Comparison of ENCODE assay signal across 24 cellular contexts in genomic region chr7:99793443-99793842, GRCh38. TPM values are rescaled to one million over a fixed set of nuclear protein-coding genes. Genes with fewer than 3 reads are reported as not detected.
A peak's percentile ranks its signal among the peaks of the same experiment; 100 is the strongest.
DNase-seq lines count a peak whose midpoint lies in the region; ATAC-seq, FAIRE-seq and TF ChIP-seq lines count a peak whose summit lies in the region.
"Had no signal": no experiment of that assay in that cellular context is flagged by ENCODE, and none has a peak within 500 bp of the region (broad histone marks: within the 10 kb centered on the region; RNA-seq: fewer than 3 reads in every experiment).

No MANE protein-coding gene starts in this region.

- no peaks in the 10 kb centered on the region for H3K79me2 ChIP-seq in HepG2 (ENCODE audit: insufficient read depth, low read length)

- no peak overlapping the region for H4K8ac ChIP-seq in IMR-90 (ENCODE audit: low read depth in 2 of 2, low read length in 2 of 2)

- no peak overlapping the region for H3K4me3 Mint-ChIP-seq in WTC11
- H3K4me3 Mint-ChIP-seq: CD14-positive monocyte; CD4-positive, alpha-beta T cell; CD8-positive, alpha-beta memory T cell had no signal

- H3K4ac ChIP-seq in IMR-90 (ENCODE audit: low read depth, low read length): no peak overlapping the region

- H3K4me3 ChIP-seq in A549 (no peak overlapping the region), IMR-90 (ENCODE audit: insufficient read depth, low read depth, low read length) (no peak overlapping the region), HepG2 (replicated peaks in 1 of 3; ENCODE audit: insufficient read depth in 1 of 3, low read depth in 2 of 3, low read length in 3 of 3) (no peak overlapping the region)
- H3K4me3 ChIP-seq: BLaER1 treated with 17β-estradiol and CSF1 and Interleukin-3, amounts not matched to agents 10 nM and 100 nM; GM23248 had no signal

- H3K27me3 ChIP-seq in IMR-90 (ENCODE audit: control insufficient read depth, insufficient read depth, low read length) (no peaks in the 10 kb centered on the region; the same call in 1 of the 2 replicates), HepG2 (ENCODE audit: control insufficient read depth in 1 of 2, insufficient read depth in 2 of 2, low read length in 2 of 2) (no peaks in the 10 kb centered on the region)
- H3K27me3 ChIP-seq: BLaER1 treated with 17β-estradiol and CSF1 and Interleukin-3, amounts not matched to agents 10 nM and 100 nM had no signal

- peaks cover 5% of the 10 kb centered on the region; the same call in 1 of the 2 replicates for H3K9me3 Mint-ChIP-seq in WTC11
- H3K9me3 Mint-ChIP-seq: CD4-positive, alpha-beta T cell had no signal

- H3K4me1 Mint-ChIP-seq in WTC11: no peaks in the 10 kb centered on the region
- H3K4me1 Mint-ChIP-seq: CD14-positive monocyte had no signal

- H3K36me3 Mint-ChIP-seq in WTC11: no peaks in the 10 kb centered on the region
- H3K36me3 Mint-ChIP-seq: CD14-positive monocyte; CD8-positive, alpha-beta memory T cell had no signal

- dilution Hi-C loops in IMR-90 (cut with HindIII; ENCODE audit: low sequenced_read_pairs, unreplicated experiment): no loop called here

- no peak overlapping the region for H2BK120ac ChIP-seq in IMR-90 (ENCODE audit: low read depth, low read length)

- H3K4me2 ChIP-seq in A549 (no peak overlapping the region), IMR-90 (ENCODE audit: low read depth, low read length) (no peak overlapping the region), HepG2 (ENCODE audit: low read depth, low read length) (no peak overlapping the region)
- H3K4me2 ChIP-seq: BLaER1 treated with 17β-estradiol and CSF1 and Interleukin-3, amounts not matched to agents 10 nM and 100 nM had no signal

- H3K27me3 Mint-ChIP-seq in WTC11 (ENCODE audit: low read depth): peaks cover 1% of the 10 kb centered on the region

- H4K91ac ChIP-seq in IMR-90 (ENCODE audit: insufficient read depth, low read depth, low read length): no peak overlapping the region

- no peak for TF ChIP-seq CTCF in A549 (IDR thresholded peaks at IDR 0.05)
- TF ChIP-seq CTCF in IMR-90 (conservative IDR thresholded peaks at IDR 0.05; ENCODE audit: low read depth, low read length): no peak
- TF ChIP-seq CTCF in WTC11 (IDR thresholded peaks at IDR 0.05): no peak
- TF ChIP-seq CTCF in HepG2 (CRISPR knock-in tag; IDR thresholded peaks at IDR 0.05): no peak

- no peak overlapping the region for H2BK15ac ChIP-seq in IMR-90 (ENCODE audit: low read depth, low read length)

- H3K36me3 ChIP-seq in IMR-90 (ENCODE audit: control insufficient read depth, insufficient read depth, low read length) (no peaks in the 10 kb centered on the region), HepG2 (replicated peaks in 1 of 2; ENCODE audit: control insufficient read depth in 1 of 2, insufficient read depth in 2 of 2, low read length in 2 of 2) (no peaks in the 10 kb centered on the region)
- H3K36me3 ChIP-seq: BE2C; BLaER1 treated with 17β-estradiol and CSF1 and Interleukin-3, amounts not matched to agents 10 nM and 100 nM had no signal

- ATAC-seq in A549 (no peak), IMR-90 (ENCODE audit: low read depth) (no peak), WTC11 (no peak), HepG2 (no peak), SK-N-SH treated with all-trans-retinoic acid at 6 μM for 48 hours (no peak), HG03378 (IDR thresholded peaks at IDR 0.05; ENCODE audit: unreplicated experiment) (no peak)

- intact Hi-C loops in IMR-90 (cut with micrococcal nuclease) (no loop called here), HepG2 (cut with micrococcal nuclease; ENCODE audit: unreplicated experiment) (no loop called here)

- no peak overlapping the region for H2AK9ac ChIP-seq in IMR-90 (replicated peaks; ENCODE audit: low read depth, low read length, poor library complexity)

- 91% methylated on average over 5 of the region's 5 CpGs for WGBS in A549 (ENCODE audit: missing lambda C conversion rate)
- no CpG with 5 or more reads among the region's 5 CpGs for WGBS in IMR-90 (ENCODE audit: extremely low coverage in 2 of 2, insufficient read length in 1 of 2), 2 experiments
- 92% methylated on average over 5 of the region's 5 CpGs for WGBS in HepG2 (ENCODE audit: low lambda C conversion rate)

- CTCF ChIA-PET in A549 (lab: Yijun Ruan, JAX): no interaction called here
- CTCF ChIA-PET in IMR-90 (lab: Yijun Ruan, JAX): no interaction called here
- CTCF ChIA-PET in WTC11 (lab: Charles Lee): no interaction called here
- CTCF ChIA-PET in HepG2 (lab: Yijun Ruan, JAX; ENCODE audit: low intra/inter-chr PET ratio, low total read pairs): no interaction called here

- no peak overlapping the region for H2BK5ac ChIP-seq in IMR-90 (ENCODE audit: low read depth, low read length, poor library complexity, severe bottlenecking)

- no peak for TF ChIP-seq EP300 in A549 (IDR thresholded peaks at IDR 0.05)
- TF ChIP-seq EP300 in HepG2 (IDR thresholded peaks at IDR 0.05; ENCODE audit: low read depth in 2 of 2, low read length in 2 of 2): no peak
- TF ChIP-seq EP300 in HepG2 (CRISPR knock-in tag; IDR thresholded peaks at IDR 0.05; ENCODE audit: borderline replicate concordance): no peak

- no peak for TF ChIP-seq POLR2A in A549 (IDR thresholded peaks at IDR 0.05; ENCODE audit: low read length)
- no peak for TF ChIP-seq POLR2A in IMR-90 (IDR thresholded peaks at IDR 0.05; ENCODE audit: low read depth, low read length)
- no peak for TF ChIP-seq POLR2A in HepG2 (IDR thresholded peaks at IDR 0.05; ENCODE audit: insufficient read depth in 1 of 2, low read depth in 2 of 2, low read length in 2 of 2)

- H3K18ac ChIP-seq in IMR-90 (ENCODE audit: low read depth, low read length): no peak overlapping the region

- in situ Hi-C loops in IMR-90 (cut with MboI; ENCODE audit: low sequenced_read_pairs) (no loop called here), HepG2 (cut with HindIII; ENCODE audit: extremely low pct_ligation_motif_present, low pct_unique_long_range_greater_than_20kb) (no loop called here), ACHN (cut with HindIII; ENCODE audit: low pct_ligation_motif_present, low pct_unique_long_range_greater_than_20kb, low sequenced_read_pairs) (no loop called here)

- BruUV-seq in IMR-90 (replicated peaks; lab: Mats Ljungman, UMichigan) (no TSS peak), HepG2 (replicated peaks; lab: Mats Ljungman, UMichigan) (no TSS peak)

- H3K9me1 ChIP-seq in IMR-90 (ENCODE audit: insufficient read depth, low read length): no peaks in the 10 kb centered on the region

- TF ChIP-seq RAD21 in A549 (conservative IDR thresholded peaks at IDR 0.05 in 1 of 2, IDR thresholded peaks at IDR 0.05 in 1 of 2): no peak
- no peak for TF ChIP-seq RAD21 in IMR-90 (IDR thresholded peaks at IDR 0.05; ENCODE audit: low read length)
- no peak for TF ChIP-seq RAD21 in HepG2 (CRISPR knock-in tag; IDR thresholded peaks at IDR 0.05)

- H4K5ac ChIP-seq in IMR-90 (ENCODE audit: low read depth, low read length): no peak overlapping the region

- FAIRE-seq in A549 (lab: Jason Lieb, UNC): no peak
- no peak for FAIRE-seq in HepG2 (lab: Jason Lieb, UNC)
- FAIRE-seq: D721Med, G401.6, GM12892, H1 had no signal

- POLR2A ChIA-PET in A549 (lab: Yijun Ruan, JAX): no interaction called here
- POLR2A ChIA-PET in IMR-90 (lab: Charles Lee; ENCODE audit: unreplicated experiment): no interaction called here
- POLR2A ChIA-PET in WTC11 (lab: Charles Lee): no interaction called here
- POLR2A ChIA-PET in HepG2 (lab: Yijun Ruan, JAX): no interaction called here

- no peaks in the 10 kb centered on the region for H4K20me1 ChIP-seq in IMR-90 (ENCODE audit: insufficient read depth, low read length)
- no peaks in the 10 kb centered on the region for H4K20me1 ChIP-seq in HepG2 (ENCODE audit: insufficient read depth, low read length)
- H4K20me1 ChIP-seq: BLaER1 treated with 17β-estradiol and CSF1 and Interleukin-3, amounts not matched to agents 10 nM and 100 nM had no signal

- no peaks in the 10 kb centered on the region for H3K79me1 ChIP-seq in IMR-90 (ENCODE audit: low read depth in 1 of 2, low read length in 2 of 2)

- H2AK5ac ChIP-seq in IMR-90 (ENCODE audit: low read depth, low read length): no peak overlapping the region

- no peaks in the 10 kb centered on the region for H3K9me3 ChIP-seq in A549
- H3K9me3 ChIP-seq in IMR-90 (ENCODE audit: control insufficient read depth, insufficient read depth, low read length): no peaks in the 10 kb centered on the region
- H3K9me3 ChIP-seq in HepG2 (ENCODE audit: low read length): no peaks in the 10 kb centered on the region
- H3K9me3 ChIP-seq: BE2C had no signal

- no peak overlapping the region for H3K14ac ChIP-seq in IMR-90 (replicated peaks; ENCODE audit: low read depth, low read length)

- H3K4me1 ChIP-seq in A549: peaks cover 32% of the 10 kb centered on the region
- H3K4me1 ChIP-seq in IMR-90 (ENCODE audit: control insufficient read depth, insufficient read depth, low read length): no peaks in the 10 kb centered on the region
- peaks cover 58% of the 10 kb centered on the region for H3K4me1 ChIP-seq in HepG2 (ENCODE audit: insufficient read depth, low read length)
- H3K4me1 ChIP-seq: BE2C; BLaER1 treated with 17β-estradiol and CSF1 and Interleukin-3, amounts not matched to agents 10 nM and 100 nM had no signal

- no peak overlapping the region for H3K27ac Mint-ChIP-seq in WTC11
- H3K27ac Mint-ChIP-seq: CD14-positive monocyte; CD4-positive, alpha-beta T cell; CD8-positive, alpha-beta memory T cell had no signal

- H3K23ac ChIP-seq in IMR-90 (ENCODE audit: low read depth, low read length): no peak overlapping the region

- no peak overlapping the region for H3K56ac ChIP-seq in IMR-90 (ENCODE audit: extremely low read depth, insufficient read depth, low read length)

- H3K9ac ChIP-seq in IMR-90 (ENCODE audit: low read depth, low read length): no peak overlapping the region
- no peak overlapping the region for H3K9ac ChIP-seq in HepG2 (ENCODE audit: insufficient read depth, low read depth, low read length)
- H3K9ac ChIP-seq: BLaER1 treated with 17β-estradiol and CSF1 and Interleukin-3, amounts not matched to agents 10 nM and 100 nM; GM23248 had no signal

- H2AFZ ChIP-seq in IMR-90 (replicated peaks; ENCODE audit: low read length, poor library complexity): no peak overlapping the region
- H2AFZ ChIP-seq in HepG2 (ENCODE audit: low read length): no peak overlapping the region
- H2AFZ ChIP-seq: GM23248 had no signal

- peak overlapping the region; percentile 72 to 75; a peak in 3 of 6 replicates for H3K27ac ChIP-seq in A549
- H3K27ac ChIP-seq in IMR-90 (ENCODE audit: insufficient read depth, low read length): no peak overlapping the region
- no peak overlapping the region for H3K27ac ChIP-seq in HepG2 (ENCODE audit: extremely low read length, insufficient read depth, low read length)
- H3K27ac ChIP-seq: BLaER1 treated with 17β-estradiol and CSF1 and Interleukin-3, amounts not matched to agents 10 nM and 100 nM; GM23248 had no signal

- no peak for DNase-seq in A549 (ENCODE audit: low read depth in 1 of 2, low spot score in 1 of 2)
- DNase-seq in IMR-90: no peak
- no peak for DNase-seq in WTC11 (ENCODE audit: low spot score)
- DNase-seq in HepG2 (ENCODE audit: low spot score): no peak
- DNase-seq in ACHN: no peak
- no peak for DNase-seq in NCI-H748 (lab: John Stamatoyannopoulos, UW; ENCODE audit: unreplicated experiment)
- DNase-seq: AML-193; BE2C; CD4-positive, alpha-beta T cell; CD8-positive, alpha-beta memory T cell; DMS153; DND-41; GM23248; H7; HCEC 1CT had no signal

- H2BK20ac ChIP-seq in IMR-90 (ENCODE audit: low read depth, low read length): no peak overlapping the region

RNA-seq across cellular contexts. Expression of gene CYP3A4, which starts 9.5 kb away (rescaled TPM):
- polyA plus RNA-seq in A549 (2011; rRNA removed) (not detected in 2 replicates), A549 (2017; fragmentation: RNase III; extraction: RNeasy Plus Mini Kit Qiagen cat#74134 plus additional on column Dnase treatment) (0.03 TPM in 1 of 3 replicates, not detected in the others), IMR-90 (2012; rRNA removed) (not detected in 2 replicates), HepG2 (2011; rRNA removed) (0.07 and 0.24 TPM in 2 replicates)
- not detected in 2 replicates for polyA plus RNA-seq in A549 (2012; cell fraction: cytosol; rRNA removed)
- not detected in 2 replicates for polyA plus RNA-seq in A549 (2012; cell fraction: nucleus; rRNA removed)
- polyA minus RNA-seq in A549 (2011; rRNA and poly(A)+ RNA removed): not detected in 2 replicates
- total RNA-seq in IMR-90 (2012; rRNA removed) (not detected in 2 replicates), WTC11 (2021) (0.32 to 0.50 TPM (median 0.33 TPM) in 3 replicates), HepG2 (2016; rRNA removed; fragmentation: Illumina TruSeq; extraction: Trizol) (0.11 and 0.35 TPM in 2 replicates)
- polyA plus RNA-seq in IMR-90 (2012; cell fraction: cytosol; rRNA removed): not detected in 2 replicates
- polyA plus RNA-seq in IMR-90 (2012; cell fraction: nucleus; rRNA removed; ENCODE audit: low replicate concordance): not detected in 2 replicates
- total RNA-seq in HepG2 (2016; cell fraction: cytosol; rRNA removed; fragmentation: Illumina TruSeq; extraction: Trizol; ENCODE audit: low read depth): 0.09 TPM in 1 of 2 replicates, not detected in the other
- 0.17 and 0.18 TPM in 2 replicates for total RNA-seq in HepG2 (2016; cell fraction: insoluble cytoplasmic fraction; rRNA removed; fragmentation: Illumina TruSeq; extraction: Trizol)
- total RNA-seq in HepG2 (2016; cell fraction: membrane; rRNA removed; fragmentation: Illumina TruSeq; extraction: Trizol): 0.25 and 0.28 TPM in 2 replicates
- total RNA-seq in HepG2 (2016; cell fraction: nucleus; rRNA removed; fragmentation: Illumina TruSeq; extraction: Trizol): 0.53 TPM in 1 of 2 replicates, not detected in the other
- polyA plus RNA-seq in HepG2 (2011; cell fraction: cytosol; rRNA removed): 0.07 and 0.10 TPM in 2 replicates
- polyA plus RNA-seq in HepG2 (2011; cell fraction: nucleus; rRNA removed): 0.13 and 0.28 TPM in 2 replicates
- 0.32 and 0.55 TPM in 2 replicates for polyA plus RNA-seq in HepG2 (2012)
- 0.09 TPM in 1 of 2 replicates, not detected in the other for polyA plus RNA-seq in HepG2 (2016; cell fraction: cytosol; fragmentation: Illumina TruSeq; extraction: Trizol; ENCODE audit: low read depth)
- 0.21 and 0.24 TPM in 2 replicates for polyA plus RNA-seq in HepG2 (2016; cell fraction: insoluble cytoplasmic fraction; fragmentation: Illumina TruSeq; extraction: Trizol; ENCODE audit: low read depth)
- polyA plus RNA-seq in HepG2 (2016; cell fraction: membrane; fragmentation: Illumina TruSeq; extraction: Trizol; ENCODE audit: low read depth): 0.07 and 0.09 TPM in 2 replicates
- 0.31 and 0.35 TPM in 2 replicates for polyA plus RNA-seq in HepG2 (2016; cell fraction: nucleus; fragmentation: Illumina TruSeq; extraction: Trizol; ENCODE audit: insufficient read depth, low read depth)
- polyA minus RNA-seq in HepG2 (2011; rRNA and poly(A)+ RNA removed; ENCODE audit: low replicate concordance): 0.08 TPM in 1 of 2 replicates, not detected in the other
- polyA minus RNA-seq in HepG2 (2011; cell fraction: cytosol; rRNA and poly(A)+ RNA removed): not detected in 2 replicates
- polyA minus RNA-seq in HepG2 (2011; cell fraction: nucleus; rRNA and poly(A)+ RNA removed): 0.75 TPM in 1 of 2 replicates, not detected in the other
- total RNA-seq: A172; CD4-positive, alpha-beta T cell; CD8-positive, alpha-beta memory T cell; GM23248; H1; H7 had no signal
- polyA plus RNA-seq: CD14-positive monocyte; CD8-positive, alpha-beta memory T cell; GM23248; H1 had no signal

RNA-seq across cellular contexts. Expression of gene CYP3A43, which starts 34.4 kb away (rescaled TPM):
- polyA plus RNA-seq in A549 (2011; rRNA removed) (not detected in 2 replicates), A549 (2017; fragmentation: RNase III; extraction: RNeasy Plus Mini Kit Qiagen cat#74134 plus additional on column Dnase treatment) (not detected in 3 replicates), IMR-90 (2012; rRNA removed) (not detected in 2 replicates), HepG2 (2011; rRNA removed) (2.3 and 2.4 TPM in 2 replicates)
- not detected in 2 replicates for polyA plus RNA-seq in A549 (2012; cell fraction: cytosol; rRNA removed)
- polyA plus RNA-seq in A549 (2012; cell fraction: nucleus; rRNA removed): not detected in 2 replicates
- polyA minus RNA-seq in A549 (2011; rRNA and poly(A)+ RNA removed): not detected in 2 replicates
- total RNA-seq in IMR-90 (2012; rRNA removed) (not detected in 2 replicates), WTC11 (2021) (not detected in 3 replicates), HepG2 (2016; rRNA removed; fragmentation: Illumina TruSeq; extraction: Trizol) (0.55 and 3.1 TPM in 2 replicates)
- not detected in 2 replicates for polyA plus RNA-seq in IMR-90 (2012; cell fraction: cytosol; rRNA removed)
- polyA plus RNA-seq in IMR-90 (2012; cell fraction: nucleus; rRNA removed; ENCODE audit: low replicate concordance): not detected in 2 replicates
- total RNA-seq in HepG2 (2016; cell fraction: cytosol; rRNA removed; fragmentation: Illumina TruSeq; extraction: Trizol; ENCODE audit: low read depth): 0.53 and 1.0 TPM in 2 replicates
- total RNA-seq in HepG2 (2016; cell fraction: insoluble cytoplasmic fraction; rRNA removed; fragmentation: Illumina TruSeq; extraction: Trizol): 0.18 and 2.9 TPM in 2 replicates
- total RNA-seq in HepG2 (2016; cell fraction: membrane; rRNA removed; fragmentation: Illumina TruSeq; extraction: Trizol): 0.31 and 0.69 TPM in 2 replicates
- 5.4 and 8.3 TPM in 2 replicates for total RNA-seq in HepG2 (2016; cell fraction: nucleus; rRNA removed; fragmentation: Illumina TruSeq; extraction: Trizol)
- 0.54 and 0.79 TPM in 2 replicates for polyA plus RNA-seq in HepG2 (2011; cell fraction: cytosol; rRNA removed)
- polyA plus RNA-seq in HepG2 (2011; cell fraction: nucleus; rRNA removed): 3.7 and 7.4 TPM in 2 replicates
- 1.7 and 4.7 TPM in 2 replicates for polyA plus RNA-seq in HepG2 (2012)
- polyA plus RNA-seq in HepG2 (2016; cell fraction: cytosol; fragmentation: Illumina TruSeq; extraction: Trizol; ENCODE audit: low read depth): 0.09 and 0.25 TPM in 2 replicates
- polyA plus RNA-seq in HepG2 (2016; cell fraction: insoluble cytoplasmic fraction; fragmentation: Illumina TruSeq; extraction: Trizol; ENCODE audit: low read depth): 0.34 TPM in 1 of 2 replicates, not detected in the other
- polyA plus RNA-seq in HepG2 (2016; cell fraction: membrane; fragmentation: Illumina TruSeq; extraction: Trizol; ENCODE audit: low read depth): 0.28 TPM in 1 of 2 replicates, not detected in the other
- polyA plus RNA-seq in HepG2 (2016; cell fraction: nucleus; fragmentation: Illumina TruSeq; extraction: Trizol; ENCODE audit: insufficient read depth, low read depth): 5.7 and 6.2 TPM in 2 replicates
- polyA minus RNA-seq in HepG2 (2011; rRNA and poly(A)+ RNA removed; ENCODE audit: low replicate concordance): not detected in 2 replicates
- not detected in 2 replicates for polyA minus RNA-seq in HepG2 (2011; cell fraction: cytosol; rRNA and poly(A)+ RNA removed)
- polyA minus RNA-seq in HepG2 (2011; cell fraction: nucleus; rRNA and poly(A)+ RNA removed): 7.3 and 8.2 TPM in 2 replicates
- total RNA-seq: A172; CD4-positive, alpha-beta T cell; CD8-positive, alpha-beta memory T cell; GM23248; H1; H7 had no signal
- polyA plus RNA-seq: CD14-positive monocyte; CD8-positive, alpha-beta memory T cell; GM23248 had no signal

RNA-seq across cellular contexts. Expression of gene CYP3A7, which starts 58.4 kb away (rescaled TPM):
- polyA plus RNA-seq in A549 (2011; rRNA removed) (0.16 and 0.34 TPM in 2 replicates), A549 (2017; fragmentation: RNase III; extraction: RNeasy Plus Mini Kit Qiagen cat#74134 plus additional on column Dnase treatment) (0.14 TPM in 1 of 3 replicates, not detected in the others), IMR-90 (2012; rRNA removed) (not detected in 2 replicates), HepG2 (2011; rRNA removed) (5.7 and 5.8 TPM in 2 replicates)
- not detected in 2 replicates for polyA plus RNA-seq in A549 (2012; cell fraction: cytosol; rRNA removed)
- polyA plus RNA-seq in A549 (2012; cell fraction: nucleus; rRNA removed): not detected in 2 replicates
- not detected in 2 replicates for polyA minus RNA-seq in A549 (2011; rRNA and poly(A)+ RNA removed)
- total RNA-seq in IMR-90 (2012; rRNA removed) (not detected in 2 replicates), WTC11 (2021) (not detected in 3 replicates), HepG2 (2016; rRNA removed; fragmentation: Illumina TruSeq; extraction: Trizol) (6.4 and 6.6 TPM in 2 replicates)
- polyA plus RNA-seq in IMR-90 (2012; cell fraction: cytosol; rRNA removed): 0.02 TPM in 1 of 2 replicates, not detected in the other
- 0.07 TPM in 1 of 2 replicates, not detected in the other for polyA plus RNA-seq in IMR-90 (2012; cell fraction: nucleus; rRNA removed; ENCODE audit: low replicate concordance)
- 1.1 and 1.4 TPM in 2 replicates for total RNA-seq in HepG2 (2016; cell fraction: cytosol; rRNA removed; fragmentation: Illumina TruSeq; extraction: Trizol; ENCODE audit: low read depth)
- 5.7 and 6.4 TPM in 2 replicates for total RNA-seq in HepG2 (2016; cell fraction: insoluble cytoplasmic fraction; rRNA removed; fragmentation: Illumina TruSeq; extraction: Trizol)
- total RNA-seq in HepG2 (2016; cell fraction: membrane; rRNA removed; fragmentation: Illumina TruSeq; extraction: Trizol): 2.3 and 2.5 TPM in 2 replicates
- total RNA-seq in HepG2 (2016; cell fraction: nucleus; rRNA removed; fragmentation: Illumina TruSeq; extraction: Trizol): 6.7 and 7.7 TPM in 2 replicates
- polyA plus RNA-seq in HepG2 (2011; cell fraction: cytosol; rRNA removed): 1.5 and 3.1 TPM in 2 replicates
- polyA plus RNA-seq in HepG2 (2011; cell fraction: nucleus; rRNA removed): 5.9 and 6.8 TPM in 2 replicates
- 10.4 and 10.9 TPM in 2 replicates for polyA plus RNA-seq in HepG2 (2012)
- polyA plus RNA-seq in HepG2 (2016; cell fraction: cytosol; fragmentation: Illumina TruSeq; extraction: Trizol; ENCODE audit: low read depth): 0.79 and 0.80 TPM in 2 replicates
- polyA plus RNA-seq in HepG2 (2016; cell fraction: insoluble cytoplasmic fraction; fragmentation: Illumina TruSeq; extraction: Trizol; ENCODE audit: low read depth): 5.8 and 6.0 TPM in 2 replicates
- polyA plus RNA-seq in HepG2 (2016; cell fraction: membrane; fragmentation: Illumina TruSeq; extraction: Trizol; ENCODE audit: low read depth): 1.9 and 2.2 TPM in 2 replicates
- polyA plus RNA-seq in HepG2 (2016; cell fraction: nucleus; fragmentation: Illumina TruSeq; extraction: Trizol; ENCODE audit: insufficient read depth, low read depth): 7.5 and 7.8 TPM in 2 replicates
- polyA minus RNA-seq in HepG2 (2011; rRNA and poly(A)+ RNA removed; ENCODE audit: low replicate concordance): 0.38 TPM in 1 of 2 replicates, not detected in the other
- 1.8 and 1.9 TPM in 2 replicates for polyA minus RNA-seq in HepG2 (2011; cell fraction: cytosol; rRNA and poly(A)+ RNA removed)
- polyA minus RNA-seq in HepG2 (2011; cell fraction: nucleus; rRNA and poly(A)+ RNA removed): 5.2 and 8.2 TPM in 2 replicates
- total RNA-seq: A172; CD4-positive, alpha-beta T cell; CD8-positive, alpha-beta memory T cell; GM23248; H1; H7 had no signal
- polyA plus RNA-seq: CD14-positive monocyte; CD8-positive, alpha-beta memory T cell; GM23248; H1 had no signal

Comparison
In these comparisons a context has a peak if more than half of its experiments do, and no peak if none do; other contexts are left out.
1. H3K27ac ChIP-seq: peak in A549 (2 of 2); none in IMR-90 (single experiment) and HepG2 (single experiment).